In the genomic region with DNA sequence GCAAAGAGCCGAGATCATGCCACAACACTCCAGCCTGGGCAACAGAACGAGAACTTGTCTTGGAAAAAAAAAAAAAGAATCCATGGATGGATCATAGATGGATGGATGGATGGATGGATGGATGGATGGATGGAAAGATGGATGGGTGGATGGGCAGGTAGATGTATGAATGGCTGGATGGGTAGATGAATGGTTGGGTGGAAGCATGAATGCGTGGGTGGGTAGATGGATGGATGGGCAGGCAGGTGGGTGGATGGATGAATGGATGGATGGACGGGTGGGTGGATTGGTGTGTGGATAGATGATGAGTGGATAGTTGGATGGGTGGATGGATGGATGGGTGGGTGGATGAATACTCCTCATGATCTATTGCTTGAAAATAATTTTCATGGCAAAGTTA, we compare ENCODE assay signal across 17 cellular contexts. TPM values are rescaled to one million over a fixed set of nuclear protein-coding genes. Genes with fewer than 3 reads are reported as not detected.
DNase-seq lines count a peak whose midpoint lies in the region; ATAC-seq, FAIRE-seq and TF ChIP-seq lines count a peak whose summit lies in the region.
"Had no signal": no experiment of that assay in that cellular context is flagged by ENCODE, and none has a peak within 500 bp of the region (broad histone marks: within the 10 kb centered on the region; RNA-seq: fewer than 3 reads in every experiment).

No MANE protein-coding gene starts in this region.

- peak overlapping the region; percentile 39 for H3K4me3 Mint-ChIP-seq in glutamatergic neuron (ENCODE audit: unreplicated experiment)
- H3K4me3 Mint-ChIP-seq: activated naive CD4-positive, alpha-beta T cell treated with anti-CD3 and anti-CD28 coated beads, Interleukin-2, amount 10 ng/mL, durations not matched to agents 7 days and 5 days; CD8-positive, alpha-beta memory T cell had no signal

- H4K20me1 ChIP-seq in HepG2 (ENCODE audit: insufficient read depth, low read length), result no peaks in the 10 kb centered on the region

- H3K27ac Mint-ChIP-seq in glutamatergic neuron (ENCODE audit: unreplicated experiment), result no peak overlapping the region
- H3K27ac Mint-ChIP-seq: activated naive CD4-positive, alpha-beta T cell treated with anti-CD3 and anti-CD28 coated beads, Interleukin-2, amount 10 ng/mL, durations not matched to agents 7 days and 5 days; CD8-positive, alpha-beta memory T cell; H9 had no signal

- H3K9me3 ChIP-seq in HepG2 (ENCODE audit: low read length), result no peaks in the 10 kb centered on the region
- no peaks in the 10 kb centered on the region for H3K9me3 ChIP-seq in right lobe of liver
- H3K9me3 ChIP-seq in sigmoid colon, result no peaks in the 10 kb centered on the region
- H3K9me3 ChIP-seq in body of pancreas, result no peaks in the 10 kb centered on the region
- H3K9me3 ChIP-seq: mucosa of descending colon, spleen had no signal

- TF ChIP-seq POLR2A in HepG2 (IDR thresholded peaks at IDR 0.05; ENCODE audit: insufficient read depth in 1 of 2, low read depth in 2 of 2, low read length in 2 of 2) (no peak), right lobe of liver (IDR thresholded peaks at IDR 0.05) (no peak), sigmoid colon (IDR thresholded peaks at IDR 0.05) (no peak), body of pancreas (IDR thresholded peaks at IDR 0.05) (no peak)

- no peak for TF ChIP-seq EP300 in HepG2 (IDR thresholded peaks at IDR 0.05; ENCODE audit: low read depth in 2 of 2, low read length in 2 of 2)
- TF ChIP-seq EP300 in HepG2 (CRISPR knock-in tag; IDR thresholded peaks at IDR 0.05; ENCODE audit: borderline replicate concordance), result no peak
- no peak for TF ChIP-seq EP300 in sigmoid colon (IDR thresholded peaks at IDR 0.05)

- CTCF ChIA-PET in HepG2 (lab: Yijun Ruan, JAX; ENCODE audit: low intra/inter-chr PET ratio, low total read pairs), result no interaction called here

- H3K36me3 ChIP-seq in HepG2 (replicated peaks in 1 of 2; ENCODE audit: control insufficient read depth in 1 of 2, insufficient read depth in 2 of 2, low read length in 2 of 2), result no peaks in the 10 kb centered on the region
- no peaks in the 10 kb centered on the region for H3K36me3 ChIP-seq in right lobe of liver
- no peaks in the 10 kb centered on the region for H3K36me3 ChIP-seq in sigmoid colon
- no peaks in the 10 kb centered on the region for H3K36me3 ChIP-seq in body of pancreas (replicated peaks in 1 of 2; ENCODE audit: insufficient read depth in 1 of 2, low read depth in 2 of 2)
- H3K36me3 ChIP-seq: spleen had no signal

- in situ Hi-C loops in HepG2 (cut with HindIII; ENCODE audit: extremely low pct_ligation_motif_present, low pct_unique_long_range_greater_than_20kb), result loop anchor here (5.0 kb wide), 1 partner anchor 68 kb away; no protein-coding TSS in a partner anchor

- TF ChIP-seq RAD21 in HepG2 (CRISPR knock-in tag; IDR thresholded peaks at IDR 0.05), result no peak

- H3K4me1 ChIP-seq in HepG2 (ENCODE audit: insufficient read depth, low read length) (peaks cover 33% of the 10 kb centered on the region), right lobe of liver (no peaks in the 10 kb centered on the region), sigmoid colon (peaks cover 0 to 70% (median 47%) of the 10 kb centered on the region in 4 donors), body of pancreas (peaks cover 20% of the 10 kb centered on the region)

- TF ChIP-seq CTCF in HepG2 (CRISPR knock-in tag; IDR thresholded peaks at IDR 0.05), result no peak
- TF ChIP-seq CTCF in right lobe of liver (IDR thresholded peaks at IDR 0.05), result no peak
- TF ChIP-seq CTCF in glutamatergic neuron (IDR thresholded peaks at IDR 0.05; ENCODE audit: partially characterized antibody, unreplicated experiment), result no peak
- no peak for TF ChIP-seq CTCF in sigmoid colon (IDR thresholded peaks at IDR 0.05)
- no peak for TF ChIP-seq CTCF in body of pancreas (IDR thresholded peaks at IDR 0.05)

- no peaks in the 10 kb centered on the region for H3K36me3 Mint-ChIP-seq in glutamatergic neuron (ENCODE audit: unreplicated experiment)
- H3K36me3 Mint-ChIP-seq: activated naive CD4-positive, alpha-beta T cell treated with anti-CD3 and anti-CD28 coated beads, Interleukin-2, amount 10 ng/mL, durations not matched to agents 7 days and 5 days; CD8-positive, alpha-beta memory T cell had no signal

- POLR2A ChIA-PET in HepG2 (lab: Yijun Ruan, JAX), result no interaction called here

- ATAC-seq in HepG2 (no peak), right lobe of liver (no peak), body of pancreas (no peak)
- ATAC-seq: mucosa of descending colon had no signal

- peaks cover 2% of the 10 kb centered on the region for H3K9me3 Mint-ChIP-seq in glutamatergic neuron (ENCODE audit: unreplicated experiment)
- H3K9me3 Mint-ChIP-seq: activated naive CD4-positive, alpha-beta T cell treated with anti-CD3 and anti-CD28 coated beads, Interleukin-2, amount 10 ng/mL, durations not matched to agents 7 days and 5 days; CD8-positive, alpha-beta memory T cell; H9 had no signal

- peaks cover 15% of the 10 kb centered on the region for H3K4me1 Mint-ChIP-seq in glutamatergic neuron (ENCODE audit: low read depth, unreplicated experiment)

- no TSS peak for BruUV-seq in HepG2 (replicated peaks; lab: Mats Ljungman, UMichigan)

- H3K4me3 ChIP-seq in HepG2 (replicated peaks in 1 of 3; ENCODE audit: insufficient read depth in 1 of 3, low read depth in 2 of 3, low read length in 3 of 3), result no peak overlapping the region
- no peak overlapping the region for H3K4me3 ChIP-seq in right lobe of liver
- peak overlapping the region; percentile 49 to 80 (median 66) for H3K4me3 ChIP-seq in sigmoid colon
- H3K4me3 ChIP-seq in body of pancreas, result no peak overlapping the region
- H3K4me3 ChIP-seq: mucosa of descending colon had no signal

- H2AFZ ChIP-seq in HepG2 (ENCODE audit: low read length), result no peak overlapping the region

- H3K9ac ChIP-seq in HepG2 (ENCODE audit: insufficient read depth, low read depth, low read length), result no peak overlapping the region

- H3K4me2 ChIP-seq in HepG2 (ENCODE audit: low read depth, low read length), result no peak overlapping the region

- H3K27ac ChIP-seq in HepG2 (ENCODE audit: extremely low read length, insufficient read depth, low read length) (no peak overlapping the region), right lobe of liver (no peak overlapping the region), sigmoid colon (peak overlapping the region; percentile 91 to 99 (median 95)), body of pancreas (no peak overlapping the region)

- 31% methylated on average over 4 of the region's 4 CpGs for WGBS in HepG2 (ENCODE audit: low lambda C conversion rate)
- whole genome bisulfite sequencing in right lobe of liver (ENCODE audit: insufficient coverage, low coverage, low lambda C conversion rate, missing lambda C conversion rate), result 81% methylated on average over 4 of the region's 4 CpGs
- 89 to 93% methylated on average over 4 of the region's 4 CpGs for WGBS in sigmoid colon, 2 donors
- WGBS in body of pancreas, 2 donors, result 86 to 91% methylated on average over 4 of the region's 4 CpGs

- H3K27me3 Mint-ChIP-seq in glutamatergic neuron (ENCODE audit: unreplicated experiment), result peaks cover 4% of the 10 kb centered on the region

- H3K27me3 ChIP-seq in HepG2 (ENCODE audit: control insufficient read depth in 1 of 2, insufficient read depth in 2 of 2, low read length in 2 of 2) (peaks cover 10 to 65% of the 10 kb centered on the region in 2 experiments; a peak in 4 of 5 replicates), right lobe of liver (no peaks in the 10 kb centered on the region), sigmoid colon (peaks cover 0 to 5% (median 0%) of the 10 kb centered on the region in 3 donors), body of pancreas (no peaks in the 10 kb centered on the region)

- DNase-seq in HepG2 (ENCODE audit: low spot score), result no peak
- DNase-seq in right lobe of liver, result no peak
- DNase-seq in glutamatergic neuron, result no peak
- DNase-seq in sigmoid colon, result no peak
- DNase-seq in GF-D8 (lab: John Stamatoyannopoulos, UW), result no peak
- DNase-seq in HT-29 (ENCODE audit: low spot score), result no peak
- DNase-seq in body of pancreas, result no peak
- DNase-seq in DMS53 (lab: John Stamatoyannopoulos, UW), result no peak
- DNase-seq: activated CD4-positive, alpha-beta T cell treated with anti-CD3 and anti-CD28 coated beads for 48 hours; activated naive CD4-positive, alpha-beta T cell treated with anti-CD3 and anti-CD28 coated beads, Interleukin-2, amount 10 ng/mL, durations not matched to agents 7 days and 5 days; CD8-positive, alpha-beta memory T cell; H9; hippocampal formation; Kasumi-1; mucosa of descending colon; NCI-H1417; spleen had no signal

- H3K79me2 ChIP-seq in HepG2 (ENCODE audit: insufficient read depth, low read length), result no peaks in the 10 kb centered on the region

- no peak for FAIRE-seq in HepG2 (lab: Jason Lieb, UNC)

- intact Hi-C loops in HepG2 (cut with micrococcal nuclease; ENCODE audit: unreplicated experiment) (no loop called here), right lobe of liver (cut with DNase I) (loop anchor here in 1 of 2 donors (5.0 kb wide), 1 partner anchor 68 kb away; no protein-coding TSS in a partner anchor), sigmoid colon (cut with DNase I) (loop anchor here (5.0 kb wide), 1 partner anchor 1597 kb away; no protein-coding TSS in a partner anchor), body of pancreas (cut with DNase I) (loop anchor here (5.0 kb wide), 1 partner anchor 68 kb away; no protein-coding TSS in a partner anchor)

RNA-seq across cellular contexts. Expression of gene JPH2, which starts 1.4 kb away (rescaled TPM):
- total RNA-seq in HepG2 (2016; rRNA removed; fragmentation: Illumina TruSeq; extraction: Trizol), result not detected in 2 replicates
- total RNA-seq in HepG2 (2016; cell fraction: cytosol; rRNA removed; fragmentation: Illumina TruSeq; extraction: Trizol; ENCODE audit: low read depth), result not detected in 2 replicates
- total RNA-seq in HepG2 (2016; cell fraction: insoluble cytoplasmic fraction; rRNA removed; fragmentation: Illumina TruSeq; extraction: Trizol), result not detected in 2 replicates
- total RNA-seq in HepG2 (2016; cell fraction: membrane; rRNA removed; fragmentation: Illumina TruSeq; extraction: Trizol), result not detected in 2 replicates
- not detected in 2 replicates for total RNA-seq in HepG2 (2016; cell fraction: nucleus; rRNA removed; fragmentation: Illumina TruSeq; extraction: Trizol)
- polyA plus RNA-seq in HepG2 (2011; rRNA removed), result 0.42 and 0.61 TPM in 2 replicates
- 0.23 and 0.32 TPM in 2 replicates for polyA plus RNA-seq in HepG2 (2011; cell fraction: cytosol; rRNA removed)
- 2.7 and 2.9 TPM in 2 replicates for polyA plus RNA-seq in HepG2 (2011; cell fraction: nucleus; rRNA removed)
- polyA plus RNA-seq in HepG2 (2012), result 0.52 and 1.4 TPM in 2 replicates
- not detected in 2 replicates for polyA plus RNA-seq in HepG2 (2016; cell fraction: cytosol; fragmentation: Illumina TruSeq; extraction: Trizol; ENCODE audit: low read depth)
- not detected in 2 replicates for polyA plus RNA-seq in HepG2 (2016; cell fraction: insoluble cytoplasmic fraction; fragmentation: Illumina TruSeq; extraction: Trizol; ENCODE audit: low read depth)
- polyA plus RNA-seq in HepG2 (2016; cell fraction: membrane; fragmentation: Illumina TruSeq; extraction: Trizol; ENCODE audit: low read depth), result not detected in 2 replicates
- polyA plus RNA-seq in HepG2 (2016; cell fraction: nucleus; fragmentation: Illumina TruSeq; extraction: Trizol; ENCODE audit: insufficient read depth, low read depth), result not detected in 2 replicates
- polyA minus RNA-seq in HepG2 (2011; rRNA and poly(A)+ RNA removed; ENCODE audit: low replicate concordance), result 1.1 and 9.5 TPM in 2 replicates
- polyA minus RNA-seq in HepG2 (2011; cell fraction: cytosol; rRNA and poly(A)+ RNA removed), result 0.30 TPM in 1 of 2 replicates, not detected in the other
- polyA minus RNA-seq in HepG2 (2011; cell fraction: nucleus; rRNA and poly(A)+ RNA removed), result 3.7 and 4.5 TPM in 2 replicates
- under 1 TPM in 5 of 6 experiments, not detected in 1; 0.09 to 0.31 (median 0.10) TPM for total RNA-seq in right lobe of liver
- total RNA-seq in glutamatergic neuron (ENCODE audit: unreplicated experiment), result 0.07 TPM
- 100 to 1,000 TPM in 3 of 4 donors, 10 to 100 TPM in 1; 52.0 to 166 (median 122) TPM for total RNA-seq in sigmoid colon
- polyA plus RNA-seq in sigmoid colon, result 1 to 10 TPM in 1 of 3 donors, under 1 TPM in 2; 0.23 to 5.3 (median 0.60) TPM
- 0.03 and 0.18 TPM in 2 replicates for total RNA-seq in HT-29 (2014; rRNA removed; shearing (Covaris generic))
- 1 to 10 TPM; 1.6 to 2.1 TPM for total RNA-seq in body of pancreas
- total RNA-seq: CD8-positive, alpha-beta memory T cell had no signal
- polyA plus RNA-seq: CD8-positive, alpha-beta memory T cell had no signal

RNA-seq across cellular contexts. Expression of gene OSER1, which starts 25.0 kb away (rescaled TPM):
- total RNA-seq in HepG2 (2016; rRNA removed; fragmentation: Illumina TruSeq; extraction: Trizol) (71.2 and 92.8 TPM in 2 replicates), right lobe of liver (10 to 100 TPM; 13.0 to 20.4 (median 17.3) TPM), glutamatergic neuron (ENCODE audit: unreplicated experiment) (31.9 TPM), sigmoid colon (10 to 100 TPM; 47.4 to 90.5 (median 61.5) TPM), body of pancreas (10 to 100 TPM in 1 of 2 donors, 1 to 10 TPM in 1; 2.0 to 17.1 TPM)
- total RNA-seq in HepG2 (2016; cell fraction: cytosol; rRNA removed; fragmentation: Illumina TruSeq; extraction: Trizol; ENCODE audit: low read depth), result 47.2 and 53.9 TPM in 2 replicates
- 68.4 and 97.8 TPM in 2 replicates for total RNA-seq in HepG2 (2016; cell fraction: insoluble cytoplasmic fraction; rRNA removed; fragmentation: Illumina TruSeq; extraction: Trizol)
- 55.7 and 63.5 TPM in 2 replicates for total RNA-seq in HepG2 (2016; cell fraction: membrane; rRNA removed; fragmentation: Illumina TruSeq; extraction: Trizol)
- 43.8 and 44.3 TPM in 2 replicates for total RNA-seq in HepG2 (2016; cell fraction: nucleus; rRNA removed; fragmentation: Illumina TruSeq; extraction: Trizol)
- polyA plus RNA-seq in HepG2 (2011; rRNA removed) (67.0 and 71.5 TPM in 2 replicates), sigmoid colon (10 to 100 TPM; 28.5 to 39.8 (median 37.2) TPM)
- polyA plus RNA-seq in HepG2 (2011; cell fraction: cytosol; rRNA removed), result 45.9 and 56.3 TPM in 2 replicates
- polyA plus RNA-seq in HepG2 (2011; cell fraction: nucleus; rRNA removed), result 61.9 and 63.0 TPM in 2 replicates
- polyA plus RNA-seq in HepG2 (2012), result 47.9 and 61.6 TPM in 2 replicates
- 20.0 and 20.3 TPM in 2 replicates for polyA plus RNA-seq in HepG2 (2016; cell fraction: cytosol; fragmentation: Illumina TruSeq; extraction: Trizol; ENCODE audit: low read depth)
- 76.4 and 82.6 TPM in 2 replicates for polyA plus RNA-seq in HepG2 (2016; cell fraction: insoluble cytoplasmic fraction; fragmentation: Illumina TruSeq; extraction: Trizol; ENCODE audit: low read depth)
- 22.2 and 23.0 TPM in 2 replicates for polyA plus RNA-seq in HepG2 (2016; cell fraction: membrane; fragmentation: Illumina TruSeq; extraction: Trizol; ENCODE audit: low read depth)
- 77.5 and 79.8 TPM in 2 replicates for polyA plus RNA-seq in HepG2 (2016; cell fraction: nucleus; fragmentation: Illumina TruSeq; extraction: Trizol; ENCODE audit: insufficient read depth, low read depth)
- 42.9 and 49.7 TPM in 2 replicates for polyA minus RNA-seq in HepG2 (2011; rRNA and poly(A)+ RNA removed; ENCODE audit: low replicate concordance)
- polyA minus RNA-seq in HepG2 (2011; cell fraction: cytosol; rRNA and poly(A)+ RNA removed), result 32.4 and 37.8 TPM in 2 replicates
- polyA minus RNA-seq in HepG2 (2011; cell fraction: nucleus; rRNA and poly(A)+ RNA removed), result 18.4 and 28.8 TPM in 2 replicates
- total RNA-seq in HT-29 (2014; rRNA removed; shearing (Covaris generic)), result 44.3 and 46.3 TPM in 2 replicates

Comparison
In these comparisons a context has a peak if more than half of its experiments do, and no peak if none do; other contexts are left out.
1. H3K27ac ChIP-seq: peak in sigmoid colon (4 of 4); none in HepG2 (single experiment), right lobe of liver (0 of 3) and body of pancreas (0 of 4).
2. H3K4me3 ChIP-seq: peak in sigmoid colon (4 of 4); none in HepG2 (0 of 3), right lobe of liver (0 of 3) and body of pancreas (0 of 2).
3. RNA of gene JPH2, which starts 1.4 kb away (total RNA-seq): 52.0 to 166 TPM in sigmoid colon; 1.6 to 2.1 TPM in body of pancreas, 0.09 to 0.31 TPM in right lobe of liver, 0.07 TPM in glutamatergic neuron (single experiment), 0.03 to 0.18 TPM in HT-29 and not detected in HepG2; every median in the first group is over 10 times any median in the second.